39 cellular contexts compared by ENCODE assay signal in the genomic region with DNA sequence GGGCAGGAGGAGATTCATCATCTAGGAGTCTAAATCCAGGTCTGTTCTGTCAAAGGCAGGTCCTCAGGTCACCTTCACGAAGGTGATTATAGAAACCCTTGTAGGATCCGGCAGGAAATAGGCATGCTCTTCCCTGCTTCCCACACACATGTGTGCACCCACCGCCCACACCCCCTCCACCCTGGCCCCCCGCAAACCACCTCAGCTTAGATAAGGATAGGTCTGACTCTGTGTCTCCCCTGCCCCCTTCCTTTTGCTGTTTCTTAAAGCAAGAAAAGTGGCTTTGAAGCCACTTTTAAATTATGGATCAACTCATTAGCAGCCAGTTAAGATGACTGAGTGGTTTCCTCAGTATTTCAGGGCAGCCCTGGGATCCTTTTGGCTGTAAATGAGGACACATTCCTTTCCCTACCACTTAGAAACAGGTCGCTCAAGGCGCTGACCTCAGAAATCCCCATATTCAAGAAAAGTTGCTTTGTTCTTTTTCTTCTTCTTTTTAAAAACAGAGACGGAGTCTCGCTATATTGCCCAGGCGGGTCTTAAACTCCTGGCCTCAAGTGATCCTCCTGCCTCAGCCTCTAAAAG. TPM values are rescaled to one million over a fixed set of nuclear protein-coding genes. Genes with fewer than 3 reads are reported as not detected.
"Had no signal": no experiment of that assay in that cellular context is flagged by ENCODE, and none has a peak within 500 bp of the region (broad histone marks: within the 10 kb centered on the region; RNA-seq: fewer than 3 reads in every experiment).

No MANE protein-coding gene starts in this region.

- H3K4me2 ChIP-seq: hepatocyte had no signal

- H3K9me3 ChIP-seq: neutrophil, ovary, right lobe of liver, testis had no signal

- H3K27me3 ChIP-seq: gastroesophageal sphincter, hepatocyte, ovary, right lobe of liver, testis, transverse colon had no signal

- H3K4me1 Mint-ChIP-seq: activated CD4-positive, alpha-beta T cell treated with anti-CD3 and anti-CD28 coated beads for 36 hours; naive B cell had no signal

- DNase-seq: activated CD4-positive, alpha-beta T cell treated with anti-CD3 and anti-CD28 coated beads for 36 hours; activated CD4-positive, alpha-beta T cell treated with anti-CD3 and anti-CD28 coated beads, Interleukin-2, amount 50 U/mL, for 4 hours; activated CD4-positive, CD25-positive, alpha-beta regulatory T cell; activated CD8-positive, alpha-beta memory T cell treated with anti-CD3 and anti-CD28 coated beads for 24 hours; activated gamma-delta T cell; activated naive CD4-positive, alpha-beta T cell treated with anti-CD3 and anti-CD28 coated beads, Interleukin-2, amount 50 U/mL, for 16 hours; amniotic stem cell; brain microvascular endothelial cell; cortex of kidney; effector memory CD8-positive, alpha-beta T cell; mammary epithelial cell; naive B cell; nephron progenitor cell; ovary; stimulated activated CD4-positive, alpha-beta T cell treated with anti-CD3 and anti-CD28 coated beads, Interleukin-12 subunit alpha, Interleukin-12 subunit beta, amount 100 ng/mL, for 4 hours; stimulated activated CD4-positive, alpha-beta T cell treated with anti-CD3 and anti-CD28 coated beads, Interleukin-4, amount 100 ng/mL, for 1 hour; stimulated activated naive CD8-positive, alpha-beta T cell treated with anti-CD3 and anti-CD28 coated beads, Interleukin-15, Interleukin-2, amounts not matched to agents 100 U/mL and 50 U/mL, for 24 hours; T-helper 1 cell; testis; transverse colon had no signal

- H3K79me2 ChIP-seq: hepatocyte had no signal

- H3K27ac ChIP-seq: brain microvascular endothelial cell, gastroesophageal sphincter, hepatocyte, neutrophil, ovary, right lobe of liver, testis, transverse colon had no signal

- H3K4me1 ChIP-seq: right lobe of liver, transverse colon had no signal

- H3K4me3 ChIP-seq: gastroesophageal sphincter, hepatocyte, ovary, right lobe of liver, testis, transverse colon had no signal

- H3K27ac Mint-ChIP-seq: activated CD4-positive, alpha-beta T cell treated with anti-CD3 and anti-CD28 coated beads for 36 hours; activated T-helper 1 cell treated with anti-CD3 and anti-CD28 coated beads, Interleukin-12 subunit alpha, Interleukin-12 subunit beta, Interleukin-2, Interleukin-4 antibody, amounts not matched to agents 30 ng/mL and 10 ng/mL and 1 ng/mL, durations not matched to agents 14 hours and 24 hours and 36 hours; effector memory CD8-positive, alpha-beta T cell; mesothelial cell of epicardium; naive B cell; nephron progenitor cell; progenitor cell of endocrine pancreas; T-helper 2 cell treated with Interferon-gamma antibody and Interleukin-4, amounts not matched to agents 5 μg/mL and 100 μg/mL, for 36 hours had no signal

- H3K36me3 Mint-ChIP-seq: mesothelial cell of epicardium had no signal

- H3K4me3 Mint-ChIP-seq: activated CD4-positive, alpha-beta T cell treated with anti-CD3 and anti-CD28 coated beads for 36 hours; activated T-helper 1 cell treated with anti-CD3 and anti-CD28 coated beads, Interleukin-12 subunit alpha, Interleukin-12 subunit beta, Interleukin-2, Interleukin-4 antibody, amounts not matched to agents 30 ng/mL and 10 ng/mL and 1 ng/mL, durations not matched to agents 14 hours and 24 hours and 36 hours; effector memory CD8-positive, alpha-beta T cell; mesothelial cell of epicardium; naive B cell; nephron progenitor cell; T-helper 2 cell treated with Interferon-gamma antibody and Interleukin-4, amounts not matched to agents 5 μg/mL and 100 μg/mL, for 36 hours had no signal

- H3K36me3 ChIP-seq: brain microvascular endothelial cell, gastroesophageal sphincter, neutrophil, ovary, right lobe of liver, transverse colon had no signal

RNA-seq across cellular contexts. Expression of a gene that starts 14.5 kb away (rescaled TPM):
- total RNA-seq: activated CD4-positive, alpha-beta T cell treated with anti-CD3 and anti-CD28 coated beads for 36 hours; activated T-helper 1 cell treated with anti-CD3 and anti-CD28 coated beads, Interleukin-12 subunit alpha, Interleukin-12 subunit beta, Interleukin-2, Interleukin-4 antibody, amounts not matched to agents 30 ng/mL and 10 ng/mL and 1 ng/mL, durations not matched to agents 14 hours and 24 hours and 36 hours; astrocyte; cardiac septum; cerebellum; endothelial cell of umbilical vein; fibroblast of lung; fibroblast of villous mesenchyme; gastroesophageal sphincter; hepatocyte; liver; mammary epithelial cell; mesothelial cell of epicardium; ovary; progenitor cell of endocrine pancreas; renal cortical epithelial cell; right lobe of liver; skeletal muscle tissue; transverse colon; urinary bladder had no signal
- polyA plus RNA-seq: endothelial cell of umbilical vein, esophagus, fibroblast of lung, hepatocyte, liver, mammary epithelial cell, urinary bladder had no signal

RNA-seq across cellular contexts. Expression of a gene that starts 36.8 kb away (rescaled TPM):
- total RNA-seq: activated CD4-positive, alpha-beta T cell treated with anti-CD3 and anti-CD28 coated beads for 36 hours; activated T-helper 1 cell treated with anti-CD3 and anti-CD28 coated beads, Interleukin-12 subunit alpha, Interleukin-12 subunit beta, Interleukin-2, Interleukin-4 antibody, amounts not matched to agents 30 ng/mL and 10 ng/mL and 1 ng/mL, durations not matched to agents 14 hours and 24 hours and 36 hours; endothelial cell of umbilical vein had no signal
- polyA plus RNA-seq: endothelial cell of umbilical vein, fibroblast of lung had no signal
